32 cellular contexts compared by ENCODE assay signal in genomic region chr4:25977397-25978170, GRCh38.
A peak's percentile ranks its signal among the peaks of the same experiment; 100 is the strongest.
DNase-seq lines count a peak whose midpoint lies in the region; FAIRE-seq and TF ChIP-seq lines count a peak whose summit lies in the region.
"Had no signal": no experiment of that assay in that cellular context is flagged by ENCODE, and none has a peak within 500 bp of the region (broad histone marks: within the 10 kb centered on the region; RNA-seq: fewer than 3 reads in every experiment).

No MANE protein-coding gene starts in this region.

- DNase-seq in ELF-1 (ENCODE audit: low read depth, low spot score) (peak; percentile 32), NCI-H146 treated with DMSO at 0.1 percent for 48 hours (lab: John Stamatoyannopoulos, UW; ENCODE audit: unreplicated experiment) (peak; percentile 38), H1 (ENCODE audit: low read depth in 1 of 2, low spot score in 2 of 2) (no peak), mesothelial cell of epicardium (ENCODE audit: low spot score in 2 of 2, unreplicated experiment in 2 of 2) (no peak), HEK293T (ENCODE audit: extremely low spot score) (no peak), iPS-NIHi11 (ENCODE audit: low spot score) (no peak), testis (no peak)
- no peak for DNase-seq in activated CD4-positive, alpha-beta memory T cell treated with anti-CD3 and anti-CD28 coated beads for 36 hours
- DNase-seq: activated CD4-positive, alpha-beta T cell treated with anti-CD3 and anti-CD28 coated beads, Interleukin-2, amount 50 U/mL, for 48 hours; activated CD8-positive, alpha-beta memory T cell treated with anti-CD3 and anti-CD28 coated beads, Interleukin-2, amount 50 U/mL, for 4 hours; activated naive CD4-positive, alpha-beta T cell treated with anti-CD3 and anti-CD28 coated beads, Interleukin-2, amount 50 U/mL, for 16 hours; amniotic stem cell; CD8-positive, alpha-beta memory T cell; effector memory CD8-positive, alpha-beta T cell; foreskin fibroblast; left lung; midbrain; naive thymus-derived CD4-positive, alpha-beta T cell; NCI-H187; NCI-H2227 treated with DMSO at 0.1 percent for 48 hours; NCI-H748 treated with DMSO at 0.1 percent for 48 hours; SJCRH30; small intestine; T-helper 1 cell had no signal

- TF ChIP-seq CTCF in H1 (IDR thresholded peaks at IDR 0.05; ENCODE audit: control extremely low read depth in 1 of 3, insufficient read depth in 1 of 3, low read depth in 1 of 3, low read length in 3 of 3) (no peak), mesothelial cell of epicardium (IDR thresholded peaks at IDR 0.05; ENCODE audit: unreplicated experiment) (no peak), testis (IDR thresholded peaks at IDR 0.05) (no peak)

- peaks cover 23% of the 10 kb centered on the region for H3K4me1 Mint-ChIP-seq in mesothelial cell of epicardium
- no peaks in the 10 kb centered on the region for H3K4me1 Mint-ChIP-seq in activated CD4-positive, alpha-beta memory T cell treated with anti-CD3 and anti-CD28 coated beads for 36 hours (ENCODE audit: low read depth)
- H3K4me1 Mint-ChIP-seq: CD8-positive, alpha-beta memory T cell; naive thymus-derived CD4-positive, alpha-beta T cell had no signal

- no peak for TF ChIP-seq EP300 in H1 (IDR thresholded peaks at IDR 0.05; ENCODE audit: borderline replicate concordance in 1 of 2, low read depth in 2 of 2, low read length in 2 of 2)

- 0 out of 2 replicates have a peak overlapping the region, but pooled peaks have one; percentile 39 for H2AK5ac ChIP-seq in H1 (ENCODE audit: low read depth, low read length)

- H3K14ac ChIP-seq in H1 (ENCODE audit: insufficient read length): no peak overlapping the region

- no peaks in the 10 kb centered on the region for H3K27me3 Mint-ChIP-seq in mesothelial cell of epicardium (ENCODE audit: low read depth)
- H3K27me3 Mint-ChIP-seq in activated CD4-positive, alpha-beta memory T cell treated with anti-CD3 and anti-CD28 coated beads for 36 hours: no peaks in the 10 kb centered on the region
- H3K27me3 Mint-ChIP-seq: B cell; effector memory CD8-positive, alpha-beta T cell had no signal

- H3K23me2 ChIP-seq in H1 (ENCODE audit: low read depth, low read length): no peaks in the 10 kb centered on the region

- H3K9me3 ChIP-seq in H1 (ENCODE audit: insufficient read depth in 2 of 2, low read depth in 1 of 2, low read length in 1 of 2): no peaks in the 10 kb centered on the region
- H3K9me3 ChIP-seq in testis: no peaks in the 10 kb centered on the region
- H3K9me3 ChIP-seq: breast epithelium, left lung, SJCRH30, vagina had no signal

- H3K18ac ChIP-seq in H1 (ENCODE audit: extremely low read depth, low read length): no peak overlapping the region; the same call in 1 of the 2 replicates

- H3K9ac ChIP-seq in H1 (replicated peaks in 1 of 4; ENCODE audit: extremely low read depth in 1 of 4, low read depth in 3 of 4, low read length in 3 of 4): no peak overlapping the region
- H3K9ac ChIP-seq: KMS-11 had no signal

- H4K8ac ChIP-seq in H1 (ENCODE audit: extremely low read depth, insufficient read depth, low read length): no peak overlapping the region

- FAIRE-seq in H1 (lab: Jason Lieb, UNC): peak; percentile 66
- FAIRE-seq: G401.6, GM19239, small intestine had no signal

- POLR2A ChIA-PET in H1 (lab: Charles Lee; ENCODE audit: partially characterized antibody) (interaction anchor here (0.9 to 1.0 kb wide), 3 partner anchors 16 to 50 kb away, joined by 3 to 5 read pairs (median 4); no protein-coding TSS in a partner anchor), HEK293T (lab: Yijun Ruan, JAX) (no interaction called here)
- POLR2A ChIA-PET in activated CD4-positive, alpha-beta memory T cell treated with anti-CD3 and anti-CD28 coated beads for 36 hours (lab: Charles Lee): no interaction called here

- CTCF ChIA-PET in H1 (lab: Charles Lee; ENCODE audit: partially characterized antibody): interaction anchor here (0.6 to 4.9 kb wide), 14 partner anchors 9 to 186 kb away, joined by 3 to 38 read pairs (median 4); no protein-coding TSS in a partner anchor
- CTCF ChIA-PET in HEK293T (lab: Yijun Ruan, JAX): interaction anchor here (1.0 kb wide), 1 partner anchor 10 kb away, joined by 6 read pairs; no protein-coding TSS in a partner anchor
- CTCF ChIA-PET in activated CD4-positive, alpha-beta memory T cell treated with anti-CD3 and anti-CD28 coated beads for 36 hours (lab: Charles Lee): no interaction called here

- H3K27ac ChIP-seq in H1 (ENCODE audit: low read depth, low read length) (no peak overlapping the region), testis (no peak overlapping the region)
- H3K27ac ChIP-seq: breast epithelium, coronary artery, KMS-11, left lung, SJCRH30, vagina had no signal

- H3K36me3 ChIP-seq in H1 (ENCODE audit: control insufficient read depth in 2 of 4, insufficient read depth in 4 of 4, low read length in 3 of 4) (no peaks in the 10 kb centered on the region), testis (ENCODE audit: low read depth, missing control alignments) (no peaks in the 10 kb centered on the region)
- H3K36me3 ChIP-seq: breast epithelium, left lung, SJCRH30, vagina had no signal

- no peak overlapping the region for H3K56ac ChIP-seq in H1 (replicated peaks; ENCODE audit: insufficient read length, low read depth, low read length)

- no peaks in the 10 kb centered on the region for H3K79me2 ChIP-seq in H1 (ENCODE audit: control insufficient read depth in 1 of 2, insufficient read depth in 2 of 2, low read length in 2 of 2)

- no peak overlapping the region for H3K23ac ChIP-seq in H1 (ENCODE audit: insufficient read length)

- H3K27me3 ChIP-seq in H1 (replicated peaks in 1 of 4; ENCODE audit: control insufficient read depth in 3 of 4, extremely low read depth in 1 of 4, insufficient read depth in 3 of 4, low read length in 3 of 4): peaks cover 0 to 1% (median 0%) of the 10 kb centered on the region in 4 experiments; a peak in 1 of 7 replicates
- no peaks in the 10 kb centered on the region for H3K27me3 ChIP-seq in testis
- H3K27me3 ChIP-seq: breast epithelium, left lung, SJCRH30, vagina had no signal

- intact Hi-C loops in activated CD4-positive, alpha-beta memory T cell treated with anti-CD3 and anti-CD28 coated beads for 36 hours (cut with micrococcal nuclease): no loop called here
- intact Hi-C loops in testis (cut with DNase I; ENCODE audit: low total_unique reads): no loop called here

- no peak overlapping the region for H2BK12ac ChIP-seq in H1 (ENCODE audit: low read depth, low read length)

- H4K91ac ChIP-seq in H1 (replicated peaks; ENCODE audit: insufficient read length, low read length): peak overlapping the region; percentile 22

- peaks cover 10% of the 10 kb centered on the region for H3K9me3 Mint-ChIP-seq in mesothelial cell of epicardium
- no peaks in the 10 kb centered on the region for H3K9me3 Mint-ChIP-seq in activated CD4-positive, alpha-beta memory T cell treated with anti-CD3 and anti-CD28 coated beads for 36 hours
- H3K9me3 Mint-ChIP-seq: CD8-positive, alpha-beta memory T cell; effector memory CD8-positive, alpha-beta T cell; stimulated activated naive CD8-positive, alpha-beta T cell treated with anti-CD3 and anti-CD28 coated beads, Interleukin-15, Interleukin-2, amounts not matched to agents 100 ng/mL and 50 ng/mL, for 24 hours had no signal

- TF ChIP-seq POLR2A in H1 (IDR thresholded peaks at IDR 0.05; ENCODE audit: control extremely low read depth in 1 of 2, low read depth in 2 of 2, low read length in 2 of 2) (no peak), testis (IDR thresholded peaks at IDR 0.05) (no peak)

- H3K4me2 ChIP-seq in H1 (ENCODE audit: insufficient read depth in 1 of 2, low read depth in 2 of 2, low read length in 2 of 2): no peak overlapping the region
- H3K4me2 ChIP-seq: KMS-11 had no signal

- no peak overlapping the region for H2BK120ac ChIP-seq in H1 (replicated peaks; ENCODE audit: low read depth, low read length)

- H3K4me3 ChIP-seq in H1 (ENCODE audit: extremely low read depth in 1 of 4, insufficient read depth in 2 of 4, low read depth in 3 of 4, low read length in 4 of 4) (no peak overlapping the region), testis (no peak overlapping the region)
- H3K4me3 ChIP-seq: breast epithelium, coronary artery, left lung, SJCRH30, vagina had no signal

- H3K4me3 Mint-ChIP-seq in mesothelial cell of epicardium: no peak overlapping the region
- H3K4me3 Mint-ChIP-seq in activated CD4-positive, alpha-beta memory T cell treated with anti-CD3 and anti-CD28 coated beads for 36 hours: no peak overlapping the region
- H3K4me3 Mint-ChIP-seq: B cell; CD8-positive, alpha-beta memory T cell; effector memory CD8-positive, alpha-beta T cell; naive thymus-derived CD4-positive, alpha-beta T cell; stimulated activated naive CD8-positive, alpha-beta T cell treated with anti-CD3 and anti-CD28 coated beads, Interleukin-15, Interleukin-2, amounts not matched to agents 100 ng/mL and 50 ng/mL, for 24 hours had no signal

- H3K79me1 ChIP-seq in H1 (ENCODE audit: low read depth, low read length): no peaks in the 10 kb centered on the region

- no peak overlapping the region for H4K5ac ChIP-seq in H1 (ENCODE audit: insufficient read length, low read depth, low read length)

- WGBS in H1 (ENCODE audit: extremely low coverage in 1 of 2, insufficient coverage in 1 of 2, insufficient read length in 1 of 2, insufficient replicate concordance in 2 of 2, low coverage in 1 of 2, low lambda C conversion rate in 2 of 2, missing lambda C conversion rate in 1 of 2), 2 experiments: 74% methylated on average over 12 of the region's 12 CpGs; no CpG with 5 or more reads in 1 of the 2 experiments
- 83 to 86% methylated on average over 12 of the region's 12 CpGs for WGBS in testis, 2 donors

- H2BK5ac ChIP-seq in H1 (ENCODE audit: low read depth, low read length): no peak overlapping the region

- H3K4me1 ChIP-seq in H1 (replicated peaks in 1 of 4; ENCODE audit: control insufficient read depth in 3 of 4, insufficient read depth in 4 of 4, low read length in 3 of 4) (peaks cover 0 to 8% (median 2%) of the 10 kb centered on the region in 4 experiments; a peak in 5 of 7 replicates), testis (no peaks in the 10 kb centered on the region)
- H3K4me1 ChIP-seq: breast epithelium, left lung, SJCRH30, vagina had no signal

- H2BK15ac ChIP-seq in H1 (ENCODE audit: low read length): peak overlapping the region; percentile 97; the same call in 1 of the 2 replicates

- H4K20me1 ChIP-seq in H1 (replicated peaks in 1 of 2; ENCODE audit: control insufficient read depth in 1 of 2, insufficient read depth in 2 of 2, low read length in 2 of 2): no peaks in the 10 kb centered on the region

- H2AFZ ChIP-seq in H1 (ENCODE audit: low read length): peak overlapping the region; percentile 95

- peaks cover 4% of the 10 kb centered on the region for H3K36me3 Mint-ChIP-seq in mesothelial cell of epicardium
- H3K36me3 Mint-ChIP-seq in activated CD4-positive, alpha-beta memory T cell treated with anti-CD3 and anti-CD28 coated beads for 36 hours: no peaks in the 10 kb centered on the region
- H3K36me3 Mint-ChIP-seq: CD8-positive, alpha-beta memory T cell; naive thymus-derived CD4-positive, alpha-beta T cell had no signal

- peak overlapping the region; percentile 96 for H3K27ac Mint-ChIP-seq in mesothelial cell of epicardium
- H3K27ac Mint-ChIP-seq in activated CD4-positive, alpha-beta memory T cell treated with anti-CD3 and anti-CD28 coated beads for 36 hours: no peak overlapping the region
- H3K27ac Mint-ChIP-seq: B cell; naive thymus-derived CD4-positive, alpha-beta T cell; stimulated activated naive CD8-positive, alpha-beta T cell treated with anti-CD3 and anti-CD28 coated beads, Interleukin-15, Interleukin-2, amounts not matched to agents 100 ng/mL and 50 ng/mL, for 24 hours had no signal

- H3K4ac ChIP-seq in H1 (replicated peaks; ENCODE audit: insufficient read length, low read depth, low read length): no peak overlapping the region

- H2BK20ac ChIP-seq in H1 (ENCODE audit: low read length): no peak overlapping the region

- no peak for TF ChIP-seq RAD21 in H1 (IDR thresholded peaks at IDR 0.05 in 1 of 2, conservative IDR thresholded peaks at IDR 0.05 in 1 of 2; ENCODE audit: low read depth in 2 of 2, low read length in 2 of 2)

Comparison
In these comparisons a context has a peak if more than half of its experiments do, and no peak if none do; other contexts are left out.
1. DNase-seq: peak in ELF-1 (single experiment) and NCI-H146 treated with DMSO at 0.1 percent for 48 hours (single experiment); none in H1 (0 of 2), mesothelial cell of epicardium (0 of 2), HEK293T (single experiment), iPS-NIHi11 (single experiment), activated CD4-positive, alpha-beta memory T cell treated with anti-CD3 and anti-CD28 coated beads for 36 hours (single experiment) and testis (single experiment).